Comparison of ENCODE assay signal across 8 cellular contexts in genomic region chr1:147670319-147671003, GRCh38. TPM values are rescaled to one million over a fixed set of nuclear protein-coding genes. Genes with fewer than 3 reads are reported as not detected.
A peak's percentile ranks its signal among the peaks of the same experiment; 100 is the strongest.
DNase-seq lines count a peak whose midpoint lies in the region; ATAC-seq and TF ChIP-seq lines count a peak whose summit lies in the region.

Gene ACP6 (minus strand): TSS chr1:147670524. CDS start chr1:147670048, 476 bp downstream.

- H3K9me3 ChIP-seq in endodermal cell (ENCODE audit: control insufficient read depth, low read length), result no peaks in the 10 kb centered on the region

- no peak within 1 kb of the TSS for H2BK5ac ChIP-seq in mesendoderm (ENCODE audit: low read length)

- H3K4me3 ChIP-seq in endodermal cell (ENCODE audit: low read length) (peak within 1 kb of the TSS; percentile 88), mesendoderm (ENCODE audit: low read length) (peak within 1 kb of the TSS; percentile 63)

- H3K9ac ChIP-seq in endodermal cell (ENCODE audit: extremely low read depth, low read length, poor library complexity, severe bottlenecking) (peak within 1 kb of the TSS; percentile 44), mesendoderm (ENCODE audit: low read length) (peak within 1 kb of the TSS; percentile 79)

- H3K36me3 Mint-ChIP-seq in endodermal cell (ENCODE audit: low read depth), result no peaks in the 10 kb centered on the region

- 4 to 6% methylated on average over 26 to 36 of the region's 36 CpGs for WGBS in endodermal cell (ENCODE audit: insufficient coverage in 1 of 2, insufficient read length in 1 of 2), 2 experiments
- WGBS in mesendoderm (ENCODE audit: extremely low coverage, insufficient coverage, low lambda C conversion rate), result no CpG with 5 or more reads among the region's 36 CpGs

- H3K4ac ChIP-seq in mesendoderm (ENCODE audit: low read depth, low read length), result peak within 1 kb of the TSS; percentile 46

- H3K4me1 ChIP-seq in endodermal cell (ENCODE audit: control insufficient read depth, insufficient read depth, low read length), result no peaks in the 10 kb centered on the region
- no peaks in the 10 kb centered on the region for H3K4me1 ChIP-seq in mesendoderm (ENCODE audit: control insufficient read depth, low read depth, low read length)

- H3K56ac ChIP-seq in mesendoderm (ENCODE audit: low read length), result peak within 1 kb of the TSS; percentile 93

- no peak within 1 kb of the TSS for H4K5ac ChIP-seq in mesendoderm (ENCODE audit: low read length)

- no peaks in the 10 kb centered on the region for H3K36me3 ChIP-seq in endodermal cell (ENCODE audit: control insufficient read depth, insufficient read depth, low read length)
- no peaks in the 10 kb centered on the region for H3K36me3 ChIP-seq in mesendoderm (ENCODE audit: control insufficient read depth, insufficient read depth, low read length)

- no peaks in the 10 kb centered on the region for H3K27me3 Mint-ChIP-seq in endodermal cell (ENCODE audit: insufficient read depth)

- peaks cover 2% of the 10 kb centered on the region for H3K79me1 ChIP-seq in mesendoderm (ENCODE audit: low read length)

- H3K27ac ChIP-seq in endodermal cell (ENCODE audit: low read depth, low read length), result peak within 1 kb of the TSS; percentile 13
- H3K27ac ChIP-seq in mesendoderm (ENCODE audit: low read depth, low read length), result peak within 1 kb of the TSS; percentile 62

- H3K79me2 ChIP-seq in mesendoderm (ENCODE audit: control insufficient read depth, insufficient read depth, low read length), result no peaks in the 10 kb centered on the region

- peak; percentile 44 for TF ChIP-seq CTCF in endodermal cell (conservative IDR thresholded peaks at IDR 0.05)

- H3K27ac Mint-ChIP-seq in endodermal cell, result peak within 1 kb of the TSS; percentile 89

- no peak within 1 kb of the TSS for H2BK15ac ChIP-seq in mesendoderm (replicated peaks; ENCODE audit: low read depth)

- H2BK120ac ChIP-seq in mesendoderm (ENCODE audit: low read depth, low read length), result no peak within 1 kb of the TSS

- DNase-seq in COLO668 (lab: John Stamatoyannopoulos, UW; ENCODE audit: unreplicated experiment), result peak; percentile 97
- DNase-seq in HT-29 (ENCODE audit: low spot score), result peak; percentile 97
- DNase-seq in NOMO-1 treated with DMSO at 0.1 percent for 48 hours (lab: John Stamatoyannopoulos, UW; ENCODE audit: unreplicated experiment), result peak; percentile 79
- DNase-seq in activated CD8-positive, alpha-beta memory T cell treated with anti-CD3 and anti-CD28 coated beads, Interleukin-2, amount 50 U/mL, for 1 hour (ENCODE audit: extremely low read depth), result peak; percentile 56
- DNase-seq in endodermal cell, result peak; percentile 99
- peak; percentile 99 for DNase-seq in mesendoderm
- peak; percentile 78 for DNase-seq in stimulated activated CD8-positive, alpha-beta memory T cell treated with anti-CD3 and anti-CD28 coated beads, Interleukin-12 subunit alpha, Interleukin-12 subunit beta, amount 100 ng/mL, for 4 hours (ENCODE audit: low read depth)

- H3K4me3 Mint-ChIP-seq in endodermal cell, result peak within 1 kb of the TSS; percentile 81

- peaks cover 8% of the 10 kb centered on the region for H3K4me1 Mint-ChIP-seq in endodermal cell

- H3K4me2 ChIP-seq in mesendoderm (ENCODE audit: low read length), result peak within 1 kb of the TSS; percentile 86

- peak within 1 kb of the TSS; percentile 19 for H3K18ac ChIP-seq in mesendoderm (ENCODE audit: low read length)

- no peaks in the 10 kb centered on the region for H3K9me3 Mint-ChIP-seq in endodermal cell

- H4K8ac ChIP-seq in mesendoderm (ENCODE audit: low read depth, low read length), result peak within 1 kb of the TSS; percentile 6

- H3K27me3 ChIP-seq in endodermal cell (ENCODE audit: control insufficient read depth, insufficient read depth, low read length, poor library complexity, severe bottlenecking), result no peaks in the 10 kb centered on the region
- H3K27me3 ChIP-seq in mesendoderm (ENCODE audit: insufficient read depth, low read length, poor library complexity), result no peaks in the 10 kb centered on the region

- H2AK5ac ChIP-seq in mesendoderm (ENCODE audit: low read length), result no peak within 1 kb of the TSS

- H3K23ac ChIP-seq in mesendoderm (ENCODE audit: low read length), result no peak within 1 kb of the TSS

- peak; percentile 91 for ATAC-seq in GM21360 (IDR thresholded peaks at IDR 0.05; ENCODE audit: unreplicated experiment)

RNA-seq across cellular contexts. Expression of gene ACP6, which starts in this region (rescaled TPM):
- total RNA-seq in HT-29 (2014; rRNA removed; shearing (Covaris generic)), result 28.2 and 38.7 TPM in 2 replicates
- total RNA-seq in endodermal cell, result 10 to 100 TPM; 15.2 to 17.9 TPM
- 18.3 TPM for polyA plus RNA-seq in endodermal cell (2013, experiment 1 of 2)
- 21.4 TPM for polyA plus RNA-seq in endodermal cell (2013, experiment 2 of 2)
- polyA plus RNA-seq in mesendoderm (2013, experiment 1 of 2), result 9.3 TPM
- polyA plus RNA-seq in mesendoderm (2013, experiment 2 of 2), result 9.1 TPM

Comparison
In these comparisons a context has a peak if more than half of its experiments do, and no peak if none do; other contexts are left out.
1. Peak in every context shown above with its lines: DNase-seq, ATAC-seq, H3K4me3 ChIP-seq and H3K27ac ChIP-seq.